Comparison of ENCODE assay signal across 17 cellular contexts in the genomic region with DNA sequence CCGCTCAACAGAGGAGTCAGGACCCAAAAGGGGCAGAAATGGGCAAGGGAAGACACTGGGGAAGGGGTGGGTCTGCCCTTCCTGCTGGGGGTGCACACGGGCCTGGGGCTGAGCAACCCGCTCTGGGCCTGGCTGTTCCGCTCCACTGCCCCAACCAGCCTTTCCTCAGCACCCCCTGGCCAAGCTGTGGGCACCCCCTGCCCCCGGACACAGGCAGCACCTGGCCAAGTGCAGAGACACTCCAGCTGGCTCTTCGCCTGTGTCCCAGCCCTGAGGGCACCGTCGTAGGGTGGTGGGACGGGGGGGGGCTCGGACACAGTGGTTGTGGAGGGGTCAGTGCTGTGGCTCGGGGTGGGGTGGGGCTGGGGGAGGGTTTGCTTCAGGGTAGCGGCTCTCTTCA. TPM values are rescaled to one million over a fixed set of nuclear protein-coding genes. Genes with fewer than 3 reads are reported as not detected.
DNase-seq lines count a peak whose midpoint lies in the region; ATAC-seq and TF ChIP-seq lines count a peak whose summit lies in the region.
"Had no signal": no experiment of that assay in that cellular context is flagged by ENCODE, and none has a peak within 500 bp of the region (broad histone marks: within the 10 kb centered on the region; RNA-seq: fewer than 3 reads in every experiment).

No MANE protein-coding gene starts in this region.

- H3K36me3 Mint-ChIP-seq in activated naive CD8-positive, alpha-beta T cell treated with anti-CD3 and anti-CD28 coated beads for 36 hours: peaks cover 2% of the 10 kb centered on the region

- H3K4me3 ChIP-seq in heart right ventricle (peak overlapping the region in 1 of 10 donors; percentile 5), skeletal muscle tissue (ENCODE audit: low read length in 3 of 3) (peak overlapping the region; percentile 35 to 57 (median 54))

- peak in 1 of 8 donors; percentile 11 for ATAC-seq in heart right ventricle
- ATAC-seq in left ventricle myocardium superior: no peak
- ATAC-seq in GM21529 (IDR thresholded peaks at IDR 0.05; ENCODE audit: unreplicated experiment): no peak
- ATAC-seq: HCT116 had no signal

- H3K4me1 Mint-ChIP-seq in activated naive CD8-positive, alpha-beta T cell treated with anti-CD3 and anti-CD28 coated beads for 36 hours: peaks cover 12% of the 10 kb centered on the region

- 62 to 71% methylated on average over 12 of the region's 12 CpGs for WGBS in heart right ventricle, 2 donors

- no peaks in the 10 kb centered on the region for H3K9me3 Mint-ChIP-seq in activated naive CD8-positive, alpha-beta T cell treated with anti-CD3 and anti-CD28 coated beads for 36 hours
- H3K9me3 Mint-ChIP-seq: CD4-positive, alpha-beta memory T cell had no signal

- H3K9me3 ChIP-seq in heart right ventricle (no peaks in the 10 kb centered on the region), skeletal muscle tissue (ENCODE audit: control insufficient read depth in 3 of 3, low read length in 3 of 3) (no peaks in the 10 kb centered on the region)
- H3K9me3 ChIP-seq: BE2C had no signal

- TF ChIP-seq CTCF in heart right ventricle (IDR thresholded peaks at IDR 0.05): no peak

- peaks cover 0 to 5% (median 0%) of the 10 kb centered on the region in 9 donors for H3K36me3 ChIP-seq in heart right ventricle
- peaks cover 0 to 2% (median 0%) of the 10 kb centered on the region in 3 donors for H3K36me3 ChIP-seq in skeletal muscle tissue (ENCODE audit: control insufficient read depth in 3 of 3, insufficient read depth in 3 of 3, low read length in 3 of 3)
- H3K36me3 ChIP-seq: BE2C had no signal

- H3K27me3 ChIP-seq in heart right ventricle: no peaks in the 10 kb centered on the region
- H3K27me3 ChIP-seq in skeletal muscle tissue (ENCODE audit: control insufficient read depth in 3 of 3, insufficient read depth in 3 of 3, low read length in 3 of 3): no peaks in the 10 kb centered on the region
- H3K27me3 ChIP-seq: BE2C had no signal

- intact Hi-C loops in heart right ventricle (cut with DNase I): no loop called here
- intact Hi-C loops in left ventricle myocardium superior (cut with micrococcal nuclease): no loop called here

- peak overlapping the region; percentile 74 to 89 (median 83) for H3K9ac ChIP-seq in skeletal muscle tissue (ENCODE audit: low read depth in 1 of 3, low read length in 3 of 3)

- H3K27me3 Mint-ChIP-seq in activated naive CD8-positive, alpha-beta T cell treated with anti-CD3 and anti-CD28 coated beads for 36 hours: no peaks in the 10 kb centered on the region
- H3K27me3 Mint-ChIP-seq: CD4-positive, alpha-beta memory T cell had no signal

- H3K4me3 Mint-ChIP-seq in activated naive CD8-positive, alpha-beta T cell treated with anti-CD3 and anti-CD28 coated beads for 36 hours: no peak overlapping the region
- H3K4me3 Mint-ChIP-seq: CD4-positive, alpha-beta memory T cell had no signal

- H3K27ac ChIP-seq in heart right ventricle: peak overlapping the region in 9 of 10 donors; percentile 28 to 83 (median 71)
- peak overlapping the region; percentile 41 for H3K27ac ChIP-seq in cingulate gyrus (ENCODE audit: low read depth, low read length)
- peak overlapping the region; percentile 87 for H3K27ac ChIP-seq in skeletal muscle tissue (ENCODE audit: low read depth, low read length)

- H3K4me1 ChIP-seq in heart right ventricle: peaks cover 42 to 75% (median 72%) of the 10 kb centered on the region in 9 donors
- peaks cover 69 to 74% (median 72%) of the 10 kb centered on the region in 3 donors for H3K4me1 ChIP-seq in skeletal muscle tissue (ENCODE audit: control insufficient read depth in 3 of 3, insufficient read depth in 3 of 3, low read length in 3 of 3)
- H3K4me1 ChIP-seq: BE2C had no signal

- DNase-seq in heart right ventricle (no peak), left ventricle myocardium superior (no peak), islet precursor cell (peak; percentile 47)
- no peak for DNase-seq in effector CD8-positive, alpha-beta T cell (lab: John Stamatoyannopoulos, UW)
- no peak for DNase-seq in activated naive CD8-positive, alpha-beta T cell treated with anti-CD3 and anti-CD28 coated beads for 36 hours
- DNase-seq: BE2C; CD4-positive, alpha-beta memory T cell; DMS153; GDM1; NCI-H1105; NCI-H1694 treated with DMSO at 0.1 percent for 48 hours; NCI-H774; OCI-M1 had no signal

- no peak overlapping the region for H3K27ac Mint-ChIP-seq in activated naive CD8-positive, alpha-beta T cell treated with anti-CD3 and anti-CD28 coated beads for 36 hours
- H3K27ac Mint-ChIP-seq: CD4-positive, alpha-beta memory T cell had no signal

RNA-seq across cellular contexts. Expression of a gene that starts 10.3 kb away (rescaled TPM):
- total RNA-seq in heart right ventricle: 10 to 100 TPM; 41.8 to 78.9 (median 54.6) TPM
- polyA plus RNA-seq in heart right ventricle: 100 to 1,000 TPM in 1 of 2 donors, 10 to 100 TPM in 1; 42.9 to 123 TPM
- total RNA-seq in left ventricle myocardium superior: 76.2 TPM
- 60.0 TPM for total RNA-seq in skeletal muscle tissue
- 10 to 100 TPM; 21.1 to 22.2 TPM for total RNA-seq in activated naive CD8-positive, alpha-beta T cell treated with anti-CD3 and anti-CD28 coated beads for 36 hours

RNA-seq across cellular contexts. Expression of a gene that starts 24.1 kb away (rescaled TPM):
- total RNA-seq in heart right ventricle (10 to 100 TPM; 12.7 to 18.9 (median 16.2) TPM), left ventricle myocardium superior (20.3 TPM), skeletal muscle tissue (38.1 TPM)
- 10 to 100 TPM; 12.9 to 30.8 TPM for polyA plus RNA-seq in heart right ventricle
- 10 to 100 TPM; 21.9 to 22.8 TPM for total RNA-seq in activated naive CD8-positive, alpha-beta T cell treated with anti-CD3 and anti-CD28 coated beads for 36 hours
